26 cellular contexts compared by ENCODE assay signal in genomic region chr2:161128885-161129284, GRCh38. TPM values are rescaled to one million over a fixed set of nuclear protein-coding genes. Genes with fewer than 3 reads are reported as not detected.
DNase-seq lines count a peak whose midpoint lies in the region; ATAC-seq and TF ChIP-seq lines count a peak whose summit lies in the region.
"Had no signal": no experiment of that assay in that cellular context is flagged by ENCODE, and none has a peak within 500 bp of the region (broad histone marks: within the 10 kb centered on the region; RNA-seq: fewer than 3 reads in every experiment).

No MANE protein-coding gene starts in this region.

- TF ChIP-seq CTCF in LNCaP clone FGC (IDR thresholded peaks at IDR 0.05; ENCODE audit: control insufficient read depth, extremely low read depth, insufficient read depth) (no peak), body of pancreas (IDR thresholded peaks at IDR 0.05) (no peak), mesothelial cell of epicardium (IDR thresholded peaks at IDR 0.05; ENCODE audit: unreplicated experiment) (no peak), GM13977 (IDR thresholded peaks at IDR 0.05; ENCODE audit: extremely low read depth, insufficient read depth, missing control alignments) (no peak)

- H3K4me3 Mint-ChIP-seq in mesothelial cell of epicardium, result no peak overlapping the region
- H3K4me3 Mint-ChIP-seq: CD8-positive, alpha-beta T cell; H9; HFFc6 had no signal

- no peaks in the 10 kb centered on the region for H3K27me3 ChIP-seq in body of pancreas
- H3K27me3 ChIP-seq: MG63 had no signal

- WGBS in body of pancreas, 2 donors, result 24 to 34% methylated on average over 3 of the region's 3 CpGs

- no peaks in the 10 kb centered on the region for H3K27me3 Mint-ChIP-seq in mesothelial cell of epicardium (ENCODE audit: low read depth)

- no peaks in the 10 kb centered on the region for H3K36me3 Mint-ChIP-seq in mesothelial cell of epicardium
- H3K36me3 Mint-ChIP-seq: CD8-positive, alpha-beta T cell had no signal

- no peaks in the 10 kb centered on the region for H3K9me3 Mint-ChIP-seq in mesothelial cell of epicardium
- H3K9me3 Mint-ChIP-seq: CD8-positive, alpha-beta T cell; HFFc6 had no signal

- TF ChIP-seq POLR2A in body of pancreas (IDR thresholded peaks at IDR 0.05), result no peak

- no peaks in the 10 kb centered on the region for H3K9me3 ChIP-seq in body of pancreas
- H3K9me3 ChIP-seq: Caco-2, MG63 had no signal

- intact Hi-C loops in body of pancreas (cut with DNase I), result no loop called here

- H3K4me1 Mint-ChIP-seq in mesothelial cell of epicardium, result peaks cover 75% of the 10 kb centered on the region
- H3K4me1 Mint-ChIP-seq: H9 had no signal

- peak; percentile 21 for ATAC-seq in body of pancreas
- ATAC-seq: CD8-positive, alpha-beta T cell; K562 had no signal

- in situ Hi-C loops in GM13977 (cut with MboI; ENCODE audit: low pct_unique_long_range_greater_than_20kb, low sequenced_read_pairs, unreplicated experiment), result no loop called here

- H3K27ac Mint-ChIP-seq in mesothelial cell of epicardium, result peak overlapping the region; percentile 83
- H3K27ac Mint-ChIP-seq: CD8-positive, alpha-beta T cell; H9; HFFc6 had no signal

- H3K4me3 ChIP-seq in LNCaP clone FGC (ENCODE audit: low read depth, low read length) (no peak overlapping the region), body of pancreas (no peak overlapping the region)
- H3K4me3 ChIP-seq: GM23248, K562, MG63 had no signal

- peaks cover 6% of the 10 kb centered on the region for H3K4me1 ChIP-seq in body of pancreas

- no peak overlapping the region for H3K27ac ChIP-seq in body of pancreas
- H3K27ac ChIP-seq: C4-2B, GM23248 had no signal

- no peaks in the 10 kb centered on the region for H3K36me3 ChIP-seq in body of pancreas (replicated peaks in 1 of 2; ENCODE audit: insufficient read depth in 1 of 2, low read depth in 2 of 2)
- H3K36me3 ChIP-seq: MG63 had no signal

- peak; percentile 23 for DNase-seq in LNCaP clone FGC (ENCODE audit: low read depth)
- DNase-seq in body of pancreas, result no peak
- no peak for DNase-seq in mesothelial cell of epicardium (ENCODE audit: low spot score in 2 of 2, unreplicated experiment in 2 of 2)
- DNase-seq in DMS 273 treated with DMSO at 0.1 percent for 48 hours (lab: John Stamatoyannopoulos, UW), result no peak
- DNase-seq in effector CD4-positive, alpha-beta T cell, result no peak
- DNase-seq in OCI-M2 (lab: John Stamatoyannopoulos, UW; ENCODE audit: unreplicated experiment), result no peak
- DNase-seq in GM13977 (ENCODE audit: low spot score), result no peak
- DNase-seq: Caco-2; CD8-positive, alpha-beta T cell; DMS79 treated with DMSO at 0.1 percent for 48 hours; GF-D8; GM23248; H9; HFFc6; MG63; NCI-H1105 treated with DMSO at 0.1 percent for 48 hours; NCI-H146; NCI-H1930; NCI-H2107; NCI-H446; NCI-H524 treated with DMSO at 0.1 percent for 48 hours; NCI-H774; Right ventricle myocardium superior; RPMI8226 had no signal

RNA-seq across cellular contexts. Expression of gene TANK, which starts 31.3 kb away (rescaled TPM):
- total RNA-seq in body of pancreas (10 to 100 TPM; 28.5 to 40.2 TPM), mesothelial cell of epicardium (53.0 to 59.0 TPM (median 54.5 TPM) in 3 replicates)
